Comparison of ENCODE assay signal across 7 cellular contexts in genomic region chr15:88185584-88185983, GRCh38.
"Had no signal": no experiment of that assay in that cellular context is flagged by ENCODE, and none has a peak within 500 bp of the region (broad histone marks: within the 10 kb centered on the region; RNA-seq: fewer than 3 reads in every experiment).

No MANE protein-coding gene starts in this region.

- H3K27ac ChIP-seq: HL-60, KMS-11 had no signal

- DNase-seq: H9, HCEC 1CT, KBM-7 had no signal

- ATAC-seq: GM23338, HepG2 had no signal

- H3K4me3 ChIP-seq: GM23338 had no signal
